Comparison of ENCODE assay signal across 27 cellular contexts in genomic region chr2:133756833-133757232, GRCh38.
"Had no signal": no experiment of that assay in that cellular context is flagged by ENCODE, and none has a peak within 500 bp of the region (broad histone marks: within the 10 kb centered on the region; RNA-seq: fewer than 3 reads in every experiment).

No MANE protein-coding gene starts in this region.

- H3K27ac ChIP-seq: lower lobe of right lung, right lobe of liver, upper lobe of left lung had no signal

- H3K4me1 ChIP-seq: lower lobe of right lung, right lobe of liver, transverse colon had no signal

- H3K9me3 Mint-ChIP-seq: stimulated activated memory B cell treated with anti-CD40 and anti-IgM and Interleukin-4, amounts not matched to agents 10 μg/mL and 1 μg/mL and 100 μg/mL, for 72 hours; stimulated activated naive CD8-positive, alpha-beta T cell treated with anti-CD3 and anti-CD28 coated beads, Interleukin-15, amount 100 ng/mL, for 72 hours had no signal

- H3K27ac Mint-ChIP-seq: naive B cell; natural killer cell; progenitor cell of endocrine pancreas; stimulated activated memory B cell treated with anti-CD40 and anti-IgM and Interleukin-4, amounts not matched to agents 10 μg/mL and 1 μg/mL and 100 μg/mL, for 72 hours; stimulated activated naive CD8-positive, alpha-beta T cell treated with anti-CD3 and anti-CD28 coated beads, Interleukin-15, amount 100 ng/mL, for 72 hours had no signal

- H3K9me3 ChIP-seq: lower lobe of right lung, right atrium auricular region, right lobe of liver, transverse colon, upper lobe of left lung, vagina had no signal

- H3K4me1 Mint-ChIP-seq: naive B cell; natural killer cell; stimulated activated memory B cell treated with anti-CD40 and anti-IgM and Interleukin-4, amounts not matched to agents 10 μg/mL and 1 μg/mL and 100 μg/mL, for 72 hours; stimulated activated naive CD8-positive, alpha-beta T cell treated with anti-CD3 and anti-CD28 coated beads, Interleukin-15, amount 100 ng/mL, for 72 hours had no signal

- ATAC-seq: left lobe of liver; natural killer cell; right lobe of liver; stimulated activated naive CD8-positive, alpha-beta T cell treated with anti-CD3 and anti-CD28 coated beads, Interleukin-15, amount 100 ng/mL, for 72 hours had no signal

- H3K27me3 ChIP-seq: right atrium auricular region, right lobe of liver, transverse colon, upper lobe of left lung, vagina had no signal

- H3K4me3 ChIP-seq: lower lobe of right lung, right atrium auricular region, right lobe of liver, smooth muscle cell, transverse colon, upper lobe of left lung, vagina had no signal

- H3K27me3 Mint-ChIP-seq: stimulated activated memory B cell treated with anti-CD40 and anti-IgM and Interleukin-4, amounts not matched to agents 10 μg/mL and 1 μg/mL and 100 μg/mL, for 72 hours had no signal

- H3K36me3 Mint-ChIP-seq: naive B cell; natural killer cell; stimulated activated memory B cell treated with anti-CD40 and anti-IgM and Interleukin-4, amounts not matched to agents 10 μg/mL and 1 μg/mL and 100 μg/mL, for 72 hours had no signal

- DNase-seq: hippocampal formation; kidney glomerular epithelial cell; left cardiac atrium; lower lobe of right lung; mammary epithelial cell; mesenchymal stem cell; naive B cell; natural killer cell; nucleus accumbens; right lobe of liver; stimulated activated CD4-positive, alpha-beta T cell treated with anti-CD3 and anti-CD28 coated beads, Interleukin-1b, Interleukin-23, amount 100 ng/mL, for 48 hours; stimulated activated CD4-positive, alpha-beta T cell treated with anti-CD3 and anti-CD28 coated beads, Interleukin-2, amount 100 ng/mL, for 48 hours; stimulated activated CD4-positive, alpha-beta T cell treated with anti-CD3 and anti-CD28 coated beads, Interleukin-4, amount 100 ng/mL, for 4 hours; stimulated activated CD8-positive, alpha-beta memory T cell treated with anti-CD3 and anti-CD28 coated beads, Interleukin-4, amount 100 ng/mL, for 48 hours; stimulated activated naive CD4-positive, alpha-beta T cell treated with Interleukin-2 at 50 U/mL for 16 hours; stimulated activated naive CD8-positive, alpha-beta T cell treated with anti-CD3 and anti-CD28 coated beads, Interleukin-15, amount 100 ng/mL, for 72 hours; substantia nigra; transverse colon; upper lobe of left lung had no signal

- H3K4me3 Mint-ChIP-seq: naive B cell; natural killer cell; neural crest cell; stimulated activated memory B cell treated with anti-CD40 and anti-IgM and Interleukin-4, amounts not matched to agents 10 μg/mL and 1 μg/mL and 100 μg/mL, for 72 hours; stimulated activated naive CD8-positive, alpha-beta T cell treated with anti-CD3 and anti-CD28 coated beads, Interleukin-15, amount 100 ng/mL, for 72 hours had no signal

- FAIRE-seq: keratinocyte had no signal

- H3K36me3 ChIP-seq: lower lobe of right lung, right atrium auricular region, right lobe of liver, transverse colon, upper lobe of left lung, vagina had no signal
